In the genomic region with DNA sequence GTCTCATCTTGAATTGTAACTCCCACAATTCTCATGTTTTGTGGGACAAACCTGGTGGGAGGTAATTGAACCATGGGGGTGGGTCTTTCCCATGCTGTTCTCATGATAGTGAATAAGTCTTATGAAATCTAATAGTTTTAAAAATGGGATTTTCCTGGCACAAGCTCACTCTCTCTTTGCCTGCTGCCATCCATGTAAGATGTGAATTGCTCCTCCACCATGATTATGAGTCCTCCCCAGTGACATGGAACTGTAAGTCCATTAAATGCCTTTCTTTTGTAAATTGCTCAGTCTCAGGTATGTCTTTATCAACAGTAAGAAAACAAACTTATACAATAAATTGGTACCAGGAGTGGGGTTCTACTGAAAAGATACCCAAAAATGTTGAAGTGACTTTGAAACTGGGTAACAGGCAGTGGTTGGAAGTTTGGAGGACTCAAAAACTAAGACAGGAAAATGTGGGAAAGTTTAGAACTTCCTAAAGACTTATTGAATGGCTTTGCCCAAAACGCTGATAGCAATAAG, we compare ENCODE assay signal across 8 cellular contexts.
"Had no signal": no experiment of that assay in that cellular context is flagged by ENCODE, and none has a peak within 500 bp of the region (broad histone marks: within the 10 kb centered on the region; RNA-seq: fewer than 3 reads in every experiment).

No MANE protein-coding gene starts in this region.

- ATAC-seq: GM12878 had no signal

- H3K4me3 ChIP-seq: GM12878 had no signal

- DNase-seq: GDM1, GF-D8 had no signal

- FAIRE-seq: G401.6, GM12878, GM12891, GM12892, GM18507, GM19239 had no signal
